In genomic region chr15:101439285-101439919, GRCh38 we compare ENCODE assay signal across 1 cellular context.
A peak's percentile ranks its signal among the peaks of the same experiment; 100 is the strongest.
TF ChIP-seq lines count a peak whose summit lies in the region.

No MANE protein-coding gene starts in this region.

TF ChIP-seq in HepG2, 621 proteins besides CTCF, POLR2A, EP300 and RAD21 (continued from another document and continues in another):
- TF ChIP-seq THAP8 (CRISPR knock-in tag; IDR thresholded peaks at IDR 0.05; ENCODE audit: borderline replicate concordance) (no peak), SP140L (CRISPR knock-in tag; IDR thresholded peaks at IDR 0.05; ENCODE audit: borderline replicate concordance) (0 out of 2 replicates have a peak, but pooled peaks have one; percentile 76), ARNT (IDR thresholded peaks at IDR 0.05) (no peak), SUZ12 (IDR thresholded peaks at IDR 0.05; ENCODE audit: low read depth, low read length) (no peak), ZBTB44 (CRISPR knock-in tag; IDR thresholded peaks at IDR 0.05) (no peak), ZNF20 (CRISPR knock-in tag; IDR thresholded peaks at IDR 0.05) (no peak), NFKBIZ (CRISPR knock-in tag; IDR thresholded peaks at IDR 0.05) (peak; percentile 70; the same call in 1 of the 2 replicates), FIP1L1 (IDR thresholded peaks at IDR 0.05; ENCODE audit: borderline replicate concordance, insufficient read depth, low read depth, low read length) (no peak), PRPF4 (IDR thresholded peaks at IDR 0.05; ENCODE audit: low read depth, low read length, poor library complexity, severe bottlenecking) (no peak), KAT7 (CRISPR knock-in tag; IDR thresholded peaks at IDR 0.05; ENCODE audit: borderline replicate concordance) (peak; percentile 74; the same call in 1 of the 2 replicates), TCF7L2 (IDR thresholded peaks at IDR 0.05; ENCODE audit: low read depth, low read length) (0 out of 2 replicates have a peak, but pooled peaks have one; percentile 22), THAP7 (CRISPR knock-in tag; IDR thresholded peaks at IDR 0.05) (no peak), ZEB1 (IDR thresholded peaks at IDR 0.05; ENCODE audit: insufficient replicate concordance, low read depth) (no peak), ATRX (CRISPR knock-in tag; IDR thresholded peaks at IDR 0.05; ENCODE audit: borderline replicate concordance) (no peak), ERF (CRISPR knock-in tag; IDR thresholded peaks at IDR 0.05) (peak; percentile 94), ZNF253 (CRISPR knock-in tag; IDR thresholded peaks at IDR 0.05; ENCODE audit: borderline replicate concordance) (no peak), ATAD3A (CRISPR knock-in tag; IDR thresholded peaks at IDR 0.05) (no peak), ZNF816 (CRISPR knock-in tag; IDR thresholded peaks at IDR 0.05; ENCODE audit: borderline replicate concordance) (no peak; the same call in 1 of the 2 replicates), SIN3A (IDR thresholded peaks at IDR 0.05; ENCODE audit: borderline replicate concordance, low read depth, low read length) (peak; percentile 87; the same call in 1 of the 2 replicates), ZBTB37 (CRISPR knock-in tag; IDR thresholded peaks at IDR 0.05) (peak; percentile 61; the same call in 1 of the 2 replicates), IRF1 (CRISPR knock-in tag; IDR thresholded peaks at IDR 0.05; ENCODE audit: low read depth) (no peak), PTBP1 (IDR thresholded peaks at IDR 0.05; ENCODE audit: low read depth, low read length, poor library complexity, severe bottlenecking) (no peak), ZFP91 (CRISPR knock-in tag; IDR thresholded peaks at IDR 0.05; ENCODE audit: borderline replicate concordance) (no peak; the same call in 1 of the 2 replicates), ZNF644 (CRISPR knock-in tag; IDR thresholded peaks at IDR 0.05; ENCODE audit: low read depth) (peak; percentile 66; the same call in 1 of the 2 replicates), ZHX2 (IDR thresholded peaks at IDR 0.05; ENCODE audit: low read depth) (0 out of 2 replicates have a peak, but pooled peaks have one; percentile 63), ZHX2 (CRISPR knock-in tag; IDR thresholded peaks at IDR 0.05; ENCODE audit: borderline replicate concordance) (no peak), ZNF550 (CRISPR knock-in tag; IDR thresholded peaks at IDR 0.05; ENCODE audit: borderline replicate concordance) (no peak), ZNF34 (CRISPR knock-in tag; IDR thresholded peaks at IDR 0.05; ENCODE audit: borderline replicate concordance) (peak; percentile 69; the same call in 1 of the 2 replicates), FLYWCH1 (CRISPR knock-in tag; IDR thresholded peaks at IDR 0.05) (no peak), MED1 (CRISPR knock-in tag; IDR thresholded peaks at IDR 0.05) (peak; percentile 99), MATR3 (CRISPR knock-in tag; IDR thresholded peaks at IDR 0.05) (no peak), ZNF468 (CRISPR knock-in tag; IDR thresholded peaks at IDR 0.05) (no peak), NFATC3 (CRISPR knock-in tag; IDR thresholded peaks at IDR 0.05) (no peak), DNMT1 (CRISPR knock-in tag; IDR thresholded peaks at IDR 0.05) (no peak), ZNF770 (CRISPR knock-in tag; IDR thresholded peaks at IDR 0.05) (no peak)
- TF ChIP-seq, protein P1, sequence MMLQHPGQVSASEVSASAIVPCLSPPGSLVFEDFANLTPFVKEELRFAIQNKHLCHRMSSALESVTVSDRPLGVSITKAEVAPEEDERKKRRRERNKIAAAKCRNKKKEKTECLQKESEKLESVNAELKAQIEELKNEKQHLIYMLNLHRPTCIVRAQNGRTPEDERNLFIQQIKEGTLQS (CRISPR knock-in tag; IDR thresholded peaks at IDR 0.05): peak; percentile 97
- TF ChIP-seq, protein P2, sequence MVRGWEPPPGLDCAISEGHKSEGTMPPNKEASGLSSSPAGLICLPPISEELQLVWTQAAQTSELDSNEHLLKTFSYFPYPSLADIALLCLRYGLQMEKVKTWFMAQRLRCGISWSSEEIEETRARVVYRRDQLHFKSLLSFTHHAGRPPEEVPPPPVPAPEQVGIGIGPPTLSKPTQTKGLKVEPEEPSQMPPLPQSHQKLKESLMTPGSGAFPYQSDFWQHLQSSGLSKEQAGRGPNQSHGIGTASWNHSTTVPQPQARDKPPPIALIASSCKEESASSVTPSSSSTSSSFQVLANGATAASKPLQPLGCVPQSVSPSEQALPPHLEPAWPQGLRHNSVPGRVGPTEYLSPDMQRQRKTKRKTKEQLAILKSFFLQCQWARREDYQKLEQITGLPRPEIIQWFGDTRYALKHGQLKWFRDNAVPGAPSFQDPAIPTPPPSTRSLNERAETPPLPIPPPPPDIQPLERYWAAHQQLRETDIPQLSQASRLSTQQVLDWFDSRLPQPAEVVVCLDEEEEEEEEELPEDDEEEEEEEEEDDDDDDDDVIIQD (CRISPR knock-in tag; IDR thresholded peaks at IDR 0.05; ENCODE audit: low read depth): peak; percentile 81
